In the genomic region with DNA sequence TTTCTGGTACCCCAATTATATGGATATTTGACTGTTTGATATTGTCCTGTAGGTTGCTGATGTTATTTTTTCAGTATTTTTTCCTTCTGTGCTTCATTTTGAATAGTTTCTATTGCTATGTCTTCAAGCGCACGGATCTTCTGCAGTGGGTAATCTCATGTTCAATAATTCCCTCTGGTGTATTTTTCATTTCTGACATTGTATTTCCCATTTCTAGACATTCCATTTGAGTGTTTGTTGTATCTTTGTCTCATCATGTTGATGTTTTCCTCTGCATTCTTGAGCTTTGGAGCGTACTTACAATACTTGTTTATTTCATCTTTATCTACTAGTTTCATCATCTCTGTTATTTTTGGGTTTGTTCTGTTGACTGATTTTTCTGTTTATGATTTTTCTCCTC, we compare ENCODE assay signal across 19 cellular contexts. TPM values are rescaled to one million over a fixed set of nuclear protein-coding genes. Genes with fewer than 3 reads are reported as not detected.
DNase-seq lines count a peak whose midpoint lies in the region; ATAC-seq, FAIRE-seq and TF ChIP-seq lines count a peak whose summit lies in the region.
"Had no signal": no experiment of that assay in that cellular context is flagged by ENCODE, and none has a peak within 500 bp of the region (broad histone marks: within the 10 kb centered on the region; RNA-seq: fewer than 3 reads in every experiment).

No MANE protein-coding gene starts in this region.

- peaks cover 9% of the 10 kb centered on the region for H3K9me3 ChIP-seq in left ventricle myocardium inferior (replicated peaks)
- no peaks in the 10 kb centered on the region for H3K9me3 ChIP-seq in upper lobe of right lung

- FAIRE-seq in endometrium (lab: Jason Lieb, UNC), result peak; percentile 26

- intact Hi-C loops in left ventricle myocardium inferior (cut with micrococcal nuclease), result no loop called here
- intact Hi-C loops in left cardiac atrium (cut with DNase I), result no loop called here
- intact Hi-C loops in upper lobe of right lung (cut with DNase I), result no loop called here

- DNase-seq in left ventricle myocardium inferior (no peak), left cardiac atrium (no peak), mesothelial cell of epicardium (ENCODE audit: low spot score in 2 of 2, unreplicated experiment in 2 of 2) (no peak), upper lobe of right lung (no peak), glutamatergic neuron (no peak), epidermal melanocyte (ENCODE audit: insufficient read length, low spot score) (no peak), NCI-H2196 treated with DMSO at 0.1 percent for 48 hours (lab: John Stamatoyannopoulos, UW; ENCODE audit: unreplicated experiment) (no peak)
- DNase-seq: 8988T; CD4-positive, alpha-beta memory T cell; DMS153; DMS79; GDM1; GOT3; H7; IMR-90 had no signal

- H3K4me3 ChIP-seq in left ventricle myocardium inferior (no peak overlapping the region), upper lobe of right lung (no peak overlapping the region)
- H3K4me3 ChIP-seq: BLaER1 had no signal

- H3K27me3 Mint-ChIP-seq in mesothelial cell of epicardium (ENCODE audit: low read depth) (no peaks in the 10 kb centered on the region), glutamatergic neuron (ENCODE audit: unreplicated experiment) (peaks cover 10% of the 10 kb centered on the region)

- H3K36me3 Mint-ChIP-seq in mesothelial cell of epicardium (peaks cover 16% of the 10 kb centered on the region), glutamatergic neuron (ENCODE audit: unreplicated experiment) (peaks cover 36% of the 10 kb centered on the region)
- H3K36me3 Mint-ChIP-seq: CD14-positive monocyte had no signal

- TF ChIP-seq CTCF in left ventricle myocardium inferior (IDR thresholded peaks at IDR 0.05; ENCODE audit: borderline replicate concordance), result no peak
- TF ChIP-seq CTCF in mesothelial cell of epicardium (IDR thresholded peaks at IDR 0.05; ENCODE audit: unreplicated experiment), result no peak
- TF ChIP-seq CTCF in upper lobe of right lung (IDR thresholded peaks at IDR 0.05), result no peak
- TF ChIP-seq CTCF in glutamatergic neuron (IDR thresholded peaks at IDR 0.05; ENCODE audit: partially characterized antibody, unreplicated experiment), result no peak

- H3K4me1 ChIP-seq in left ventricle myocardium inferior, result peaks cover 78% of the 10 kb centered on the region
- H3K4me1 ChIP-seq in upper lobe of right lung, result peaks cover 40% of the 10 kb centered on the region

- H3K27ac ChIP-seq in left ventricle myocardium inferior (replicated peaks), result peak overlapping the region; percentile 87
- peak overlapping the region; percentile 9 for H3K27ac ChIP-seq in upper lobe of right lung

- ATAC-seq in left cardiac atrium (no peak), upper lobe of right lung (no peak)
- ATAC-seq: HCT116 had no signal

- H3K9me3 Mint-ChIP-seq in mesothelial cell of epicardium (peaks cover 11% of the 10 kb centered on the region), glutamatergic neuron (ENCODE audit: unreplicated experiment) (peaks cover 28% of the 10 kb centered on the region)

- H3K4me1 Mint-ChIP-seq in mesothelial cell of epicardium, result peaks cover 41% of the 10 kb centered on the region
- peaks cover 46% of the 10 kb centered on the region for H3K4me1 Mint-ChIP-seq in glutamatergic neuron (ENCODE audit: low read depth, unreplicated experiment)

- H3K27ac Mint-ChIP-seq in mesothelial cell of epicardium (peak overlapping the region; percentile 51), glutamatergic neuron (ENCODE audit: unreplicated experiment) (no peak overlapping the region)
- H3K27ac Mint-ChIP-seq: CD14-positive monocyte; CD4-positive, alpha-beta memory T cell had no signal

- H3K27me3 ChIP-seq in left ventricle myocardium inferior (ENCODE audit: low read depth), result no peaks in the 10 kb centered on the region
- no peaks in the 10 kb centered on the region for H3K27me3 ChIP-seq in upper lobe of right lung
- H3K27me3 ChIP-seq: BLaER1 had no signal

- H3K4me3 Mint-ChIP-seq in mesothelial cell of epicardium (no peak overlapping the region), glutamatergic neuron (ENCODE audit: unreplicated experiment) (no peak overlapping the region)
- H3K4me3 Mint-ChIP-seq: CD14-positive monocyte; CD4-positive, alpha-beta memory T cell had no signal

- H3K36me3 ChIP-seq in left ventricle myocardium inferior (no peaks in the 10 kb centered on the region), upper lobe of right lung (no peaks in the 10 kb centered on the region)

RNA-seq across cellular contexts. Expression of a gene that starts 22.0 kb away (rescaled TPM):
- total RNA-seq in left ventricle myocardium inferior (305 TPM), left cardiac atrium (100 to 1,000 TPM; 125 to 201 TPM), mesothelial cell of epicardium (46.7 to 49.4 TPM (median 48.8 TPM) in 3 replicates), upper lobe of right lung (81.2 TPM), glutamatergic neuron (ENCODE audit: unreplicated experiment) (142 TPM)
